Comparison of ENCODE assay signal across 20 cellular contexts in the genomic region with DNA sequence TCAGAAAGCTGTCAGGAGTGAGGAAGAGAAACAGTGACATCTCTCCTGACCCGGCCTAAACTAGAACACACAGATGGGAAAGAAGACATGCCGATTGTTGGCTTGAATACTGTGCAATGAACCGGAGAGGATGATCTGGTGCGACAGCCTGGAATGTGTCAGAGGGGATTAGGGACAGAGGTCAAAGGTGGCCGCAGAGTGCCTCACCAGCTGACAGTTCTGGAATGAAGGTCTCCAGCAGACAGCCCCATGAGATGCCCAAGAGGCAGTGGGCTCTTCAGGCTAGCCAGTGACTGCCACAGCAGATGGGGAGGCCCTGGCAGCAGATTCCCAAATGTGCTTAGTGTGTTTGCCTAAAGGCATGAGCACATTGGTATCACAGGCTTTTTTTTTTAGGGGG.
"Had no signal": no experiment of that assay in that cellular context is flagged by ENCODE, and none has a peak within 500 bp of the region (broad histone marks: within the 10 kb centered on the region; RNA-seq: fewer than 3 reads in every experiment).

No MANE protein-coding gene starts in this region.

- H3K9me3 ChIP-seq: right atrium auricular region, sigmoid colon, testis, tibial nerve, upper lobe of right lung, vagina had no signal

- H3K4me1 ChIP-seq: foreskin keratinocyte, right atrium auricular region, sigmoid colon, testis, tibial nerve, upper lobe of right lung, vagina had no signal

- H3K4me3 Mint-ChIP-seq: natural killer cell treated with Interleukin-12 subunit alpha and Interleukin-12 subunit beta and Interleukin-15 and Interleukin-18, amount 100 ng/mL, for 72 hours; stimulated activated naive B cell treated with anti-CD40 and anti-IgM and Interleukin-4, amounts not matched to agents 10 μg/mL and 1 μg/mL and 100 μg/mL, for 72 hours; stimulated activated naive CD8-positive, alpha-beta T cell treated with anti-CD3 and anti-CD28 coated beads, Interleukin-15, amount 100 ng/mL, for 72 hours had no signal

- DNase-seq: erythroblast; foreskin keratinocyte; left colon; left ventricle myocardium superior; mesenchymal stem cell; midbrain; sigmoid colon; stimulated activated CD4-positive, alpha-beta T cell treated with anti-CD3 and anti-CD28 coated beads, Interleukin-2, amount 100 ng/mL, for 24 hours; stimulated activated CD4-positive, alpha-beta T cell treated with anti-CD3 and anti-CD28 coated beads, Interleukin-4, amount 100 ng/mL, for 4 hours; stimulated activated naive B cell treated with anti-CD40 and anti-IgM and Interleukin-4, amounts not matched to agents 10 μg/mL and 1 μg/mL and 100 μg/mL, for 72 hours; stimulated activated naive CD8-positive, alpha-beta T cell treated with anti-CD3 and anti-CD28 coated beads, Interleukin-15, amount 100 ng/mL, for 72 hours; testis; upper lobe of right lung had no signal

- H3K27me3 Mint-ChIP-seq: natural killer cell treated with Interleukin-12 subunit alpha and Interleukin-12 subunit beta and Interleukin-15 and Interleukin-18, amount 100 ng/mL, for 72 hours; stimulated activated naive B cell treated with anti-CD40 and anti-IgM and Interleukin-4, amounts not matched to agents 10 μg/mL and 1 μg/mL and 100 μg/mL, for 72 hours; stimulated activated naive CD8-positive, alpha-beta T cell treated with anti-CD3 and anti-CD28 coated beads, Interleukin-15, amount 100 ng/mL, for 72 hours had no signal

- H3K27me3 ChIP-seq: foreskin keratinocyte, hepatocyte, right atrium auricular region, sigmoid colon, testis, tibial nerve, upper lobe of right lung, vagina had no signal

- H3K36me3 Mint-ChIP-seq: stimulated activated naive B cell treated with anti-CD40 and anti-IgM and Interleukin-4, amounts not matched to agents 10 μg/mL and 1 μg/mL and 100 μg/mL, for 72 hours had no signal

- H3K4me1 Mint-ChIP-seq: stimulated activated naive B cell treated with anti-CD40 and anti-IgM and Interleukin-4, amounts not matched to agents 10 μg/mL and 1 μg/mL and 100 μg/mL, for 72 hours; stimulated activated naive CD8-positive, alpha-beta T cell treated with anti-CD3 and anti-CD28 coated beads, Interleukin-15, amount 100 ng/mL, for 72 hours had no signal

- H3K4me3 ChIP-seq: hepatocyte, lung, right atrium auricular region, sigmoid colon, skin epidermis, testis, tibial nerve, upper lobe of right lung, vagina had no signal

- H3K27ac ChIP-seq: foreskin keratinocyte, hepatocyte, right atrium auricular region, sigmoid colon, skin epidermis, testis, tibial nerve, upper lobe of right lung, vagina had no signal

- H3K36me3 ChIP-seq: right atrium auricular region, sigmoid colon, tibial nerve, upper lobe of right lung, vagina had no signal

- H3K27ac Mint-ChIP-seq: natural killer cell treated with Interleukin-12 subunit alpha and Interleukin-12 subunit beta and Interleukin-15 and Interleukin-18, amount 100 ng/mL, for 72 hours; stimulated activated naive B cell treated with anti-CD40 and anti-IgM and Interleukin-4, amounts not matched to agents 10 μg/mL and 1 μg/mL and 100 μg/mL, for 72 hours; stimulated activated naive CD8-positive, alpha-beta T cell treated with anti-CD3 and anti-CD28 coated beads, Interleukin-15, amount 100 ng/mL, for 72 hours had no signal

- H3K79me2 ChIP-seq: hepatocyte had no signal

- H3K4me2 ChIP-seq: hepatocyte had no signal

- H2AFZ ChIP-seq: hepatocyte had no signal
